In genomic region chr5:34001231-34001935, GRCh38 we compare ENCODE assay signal across 10 cellular contexts. TPM values are rescaled to one million over a fixed set of nuclear protein-coding genes. Genes with fewer than 3 reads are reported as not detected.
DNase-seq lines count a peak whose midpoint lies in the region; ATAC-seq and TF ChIP-seq lines count a peak whose summit lies in the region.
"Had no signal": no experiment of that assay in that cellular context is flagged by ENCODE, and none has a peak within 500 bp of the region (broad histone marks: within the 10 kb centered on the region; RNA-seq: fewer than 3 reads in every experiment).

No MANE protein-coding gene starts in this region.

- no peaks in the 10 kb centered on the region for H3K9me3 Mint-ChIP-seq in naive thymus-derived CD8-positive, alpha-beta T cell
- H3K9me3 Mint-ChIP-seq: effector memory CD8-positive, alpha-beta T cell had no signal

- no peak for TF ChIP-seq CTCF in brain microvascular endothelial cell (IDR thresholded peaks at IDR 0.05; ENCODE audit: low read depth, low read length, missing control alignments)

- peaks cover 3 to 11% (median 7%) of the 10 kb centered on the region in 4 donors for H3K4me1 Mint-ChIP-seq in naive thymus-derived CD8-positive, alpha-beta T cell

- H3K4me1 ChIP-seq in iPS-20b (ENCODE audit: insufficient read depth, low read length): no peaks in the 10 kb centered on the region; the same call in 1 of the 2 replicates

- no peaks in the 10 kb centered on the region for H3K9me3 ChIP-seq in iPS-20b (ENCODE audit: insufficient read depth, low read depth, low read length)

- H3K36me3 Mint-ChIP-seq in naive thymus-derived CD8-positive, alpha-beta T cell: peaks cover 5 to 31% (median 13%) of the 10 kb centered on the region in 3 donors

- H3K4me3 ChIP-seq in iPS-20b (ENCODE audit: low read length): no peak overlapping the region
- no peak overlapping the region for H3K4me3 ChIP-seq in brain microvascular endothelial cell (ENCODE audit: low read depth, low read length)
- H3K4me3 ChIP-seq: GM12878 had no signal

- POLR2A ChIA-PET in naive thymus-derived CD8-positive, alpha-beta T cell (lab: Charles Lee): no interaction called here

- in situ Hi-C loops in brain microvascular endothelial cell (cut with HindIII; ENCODE audit: low pct_ligation_motif_present, low sequenced_read_pairs): no loop called here

- H3K9ac ChIP-seq in iPS-20b (ENCODE audit: low read depth, low read length): 0 out of 2 replicates have a peak overlapping the region, but pooled peaks have one; percentile 37

- H3K27me3 ChIP-seq in iPS-20b (ENCODE audit: insufficient read depth, low read length) (no peaks in the 10 kb centered on the region), brain microvascular endothelial cell (replicated peaks) (no peaks in the 10 kb centered on the region)

- no peak for ATAC-seq in naive thymus-derived CD8-positive, alpha-beta T cell
- ATAC-seq in HG03442 (IDR thresholded peaks at IDR 0.05; ENCODE audit: unreplicated experiment) (no peak), SK-N-SH treated with all-trans-retinoic acid at 6 μM for 48 hours (no peak)
- ATAC-seq: effector memory CD8-positive, alpha-beta T cell; GM12878 had no signal

- H3K4me3 Mint-ChIP-seq in naive thymus-derived CD8-positive, alpha-beta T cell: no peak overlapping the region
- H3K4me3 Mint-ChIP-seq: effector memory CD8-positive, alpha-beta T cell had no signal

- no peak overlapping the region for H3K27ac ChIP-seq in iPS-20b (ENCODE audit: low read length)
- no peak overlapping the region for H3K27ac ChIP-seq in brain microvascular endothelial cell

- DNase-seq in NCI-H146 treated with DMSO at 0.1 percent for 48 hours (lab: John Stamatoyannopoulos, UW; ENCODE audit: unreplicated experiment) (peak; percentile 93), RPMI7951 (ENCODE audit: low read depth) (peak; percentile 66), superior temporal gyrus (ENCODE audit: extremely low spot score) (peak; percentile 76), brain microvascular endothelial cell (no peak)
- DNase-seq in naive thymus-derived CD8-positive, alpha-beta T cell: no peak
- DNase-seq: effector memory CD8-positive, alpha-beta T cell had no signal

- H3K27ac Mint-ChIP-seq in naive thymus-derived CD8-positive, alpha-beta T cell: peak overlapping the region in 1 of 10 donors; percentile 58

- H3K36me3 ChIP-seq in iPS-20b (ENCODE audit: insufficient read depth, low read depth, low read length) (peaks cover 35% of the 10 kb centered on the region), brain microvascular endothelial cell (replicated peaks) (no peaks in the 10 kb centered on the region)

- H3K27me3 Mint-ChIP-seq in naive thymus-derived CD8-positive, alpha-beta T cell: no peaks in the 10 kb centered on the region
- H3K27me3 Mint-ChIP-seq: effector memory CD8-positive, alpha-beta T cell had no signal

TF ChIP-seq in SK-N-SH treated with all-trans-retinoic acid at 6 μM for 48 hours, 23 proteins besides CTCF, POLR2A, EP300 and RAD21:
- TF ChIP-seq CREB5 (CRISPR knock-in tag; IDR thresholded peaks at IDR 0.05; ENCODE audit: low read depth): no peak
- no peak for TF ChIP-seq PATZ1 (CRISPR knock-in tag; IDR thresholded peaks at IDR 0.05; ENCODE audit: borderline replicate concordance)
- TF ChIP-seq ZNF8 (CRISPR knock-in tag; IDR thresholded peaks at IDR 0.05): no peak
- no peak for TF ChIP-seq SNAI2 (CRISPR knock-in tag; IDR thresholded peaks at IDR 0.05)
- TF ChIP-seq RARB (CRISPR knock-in tag; IDR thresholded peaks at IDR 0.05): no peak
- no peak for TF ChIP-seq ZNF70 (CRISPR knock-in tag; IDR thresholded peaks at IDR 0.05)
- no peak for TF ChIP-seq GLIS3 (CRISPR knock-in tag; IDR thresholded peaks at IDR 0.05)
- TF ChIP-seq ESRRG (CRISPR knock-in tag; IDR thresholded peaks at IDR 0.05): no peak
- TF ChIP-seq BACH2 (CRISPR knock-in tag; IDR thresholded peaks at IDR 0.05; ENCODE audit: borderline replicate concordance): no peak
- no peak for TF ChIP-seq ZFP30 (CRISPR knock-in tag; IDR thresholded peaks at IDR 0.05)
TF ChIP-seq in SK-N-SH treated with all-trans-retinoic acid at 6 μM for 48 hours: peak in this region for 0.

RNA-seq across cellular contexts. Expression of gene AMACR, which starts 6.5 kb away (rescaled TPM):
- 8.2 and 12.6 TPM in 2 replicates for total RNA-seq in RPMI7951 (2014; rRNA removed; shearing (Covaris generic))
- 1 to 10 TPM; 4.8 to 4.9 TPM for total RNA-seq in naive thymus-derived CD8-positive, alpha-beta T cell
- polyA plus RNA-seq in naive thymus-derived CD8-positive, alpha-beta T cell: 1 to 10 TPM; 5.9 to 9.1 (median 7.2) TPM

RNA-seq across cellular contexts. Expression of gene SLC45A2, which starts 16.9 kb away (rescaled TPM):
- 0.49 and 2.0 TPM in 2 replicates for total RNA-seq in RPMI7951 (2014; rRNA removed; shearing (Covaris generic))
- under 1 TPM in 1 of 2 experiments, not detected in 1; 0.93 TPM for total RNA-seq in naive thymus-derived CD8-positive, alpha-beta T cell
- polyA plus RNA-seq in naive thymus-derived CD8-positive, alpha-beta T cell: not detected

RNA-seq across cellular contexts. Expression of gene C1QTNF3, which starts 41.6 kb away (rescaled TPM):
- 0.20 and 0.24 TPM in 2 replicates for total RNA-seq in RPMI7951 (2014; rRNA removed; shearing (Covaris generic))
- 1 to 10 TPM; 5.7 to 7.4 TPM for total RNA-seq in naive thymus-derived CD8-positive, alpha-beta T cell
- under 1 TPM; 0.08 to 0.38 (median 0.36) TPM for polyA plus RNA-seq in naive thymus-derived CD8-positive, alpha-beta T cell

Comparison
In these comparisons a context has a peak if more than half of its experiments do, and no peak if none do; other contexts are left out.
1. DNase-seq: peak in NCI-H146 treated with DMSO at 0.1 percent for 48 hours (single experiment), RPMI7951 (single experiment) and superior temporal gyrus (single experiment); none in brain microvascular endothelial cell (single experiment) and naive thymus-derived CD8-positive, alpha-beta T cell (0 of 10).